9 cellular contexts compared by ENCODE assay signal in genomic region chr16:70750893-70751467, GRCh38. TPM values are rescaled to one million over a fixed set of nuclear protein-coding genes. Genes with fewer than 3 reads are reported as not detected.
A peak's percentile ranks its signal among the peaks of the same experiment; 100 is the strongest.
DNase-seq lines count a peak whose midpoint lies in the region; ATAC-seq and TF ChIP-seq lines count a peak whose summit lies in the region.
"Had no signal": no experiment of that assay in that cellular context is flagged by ENCODE, and none has a peak within 500 bp of the region (broad histone marks: within the 10 kb centered on the region; RNA-seq: fewer than 3 reads in every experiment).

No MANE protein-coding gene starts in this region.

- peak overlapping the region; percentile 69 to 85 (median 74) for H3K27ac ChIP-seq in Peyer's patch

- no peaks in the 10 kb centered on the region for H3K27me3 ChIP-seq in Peyer's patch

- peak; percentile 92 for DNase-seq in AG08395 (ENCODE audit: low spot score)
- DNase-seq in Peyer's patch: peak in 2 of 3 donors; percentile 35 to 79
- peak; percentile 48 for DNase-seq in fibroblast of peridontal ligament (ENCODE audit: extremely low read depth)
- DNase-seq in omental fat pad (ENCODE audit: low spot score): peak; percentile 39
- no peak for DNase-seq in SKM-1 treated with dmso at 0.1 percent for 144 hours (lab: John Stamatoyannopoulos, UW; ENCODE audit: unreplicated experiment)
- no peak for DNase-seq in NCI-H1105 treated with DMSO at 0.1 percent for 48 hours (lab: John Stamatoyannopoulos, UW)
- DNase-seq: effector CD4-positive, alpha-beta T cell had no signal

- H3K4me1 ChIP-seq in Peyer's patch: peaks cover 0 to 55% (median 18%) of the 10 kb centered on the region in 4 donors

- no peak for TF ChIP-seq POLR2A in Peyer's patch (IDR thresholded peaks at IDR 0.05)

- no peaks in the 10 kb centered on the region for H3K9me3 ChIP-seq in Peyer's patch

- TF ChIP-seq CTCF in Peyer's patch (IDR thresholded peaks at IDR 0.05) (no peak), omental fat pad (IDR thresholded peaks at IDR 0.05) (no peak)

- ATAC-seq in omental fat pad (ENCODE audit: low FRiP score): peak; percentile 76
- ATAC-seq in GM21786 (IDR thresholded peaks at IDR 0.05; ENCODE audit: unreplicated experiment): no peak
- ATAC-seq in HG03196 (IDR thresholded peaks at IDR 0.05; ENCODE audit: unreplicated experiment): no peak

- H3K36me3 ChIP-seq in Peyer's patch: peaks cover 0 to 6% (median 0%) of the 10 kb centered on the region in 3 donors

- no peak overlapping the region for H3K4me3 ChIP-seq in Peyer's patch

RNA-seq across cellular contexts. Expression of gene VAC14, which starts 50.0 kb away (rescaled TPM):
- total RNA-seq in Peyer's patch (100 to 1,000 TPM in 1 of 4 donors, 10 to 100 TPM in 3; 44.0 to 106 (median 64.5) TPM), omental fat pad (10 to 100 TPM; 24.0 to 44.1 (median 35.0) TPM)

Comparison
In these comparisons a context has a peak if more than half of its experiments do, and no peak if none do; other contexts are left out.
1. DNase-seq: peak in AG08395 (single experiment), Peyer's patch (2 of 3), fibroblast of peridontal ligament (single experiment) and omental fat pad (single experiment); none in SKM-1 treated with dmso at 0.1 percent for 144 hours (single experiment) and NCI-H1105 treated with DMSO at 0.1 percent for 48 hours (single experiment).